ENCODE assay signal across 23 cellular contexts in the genomic region with DNA sequence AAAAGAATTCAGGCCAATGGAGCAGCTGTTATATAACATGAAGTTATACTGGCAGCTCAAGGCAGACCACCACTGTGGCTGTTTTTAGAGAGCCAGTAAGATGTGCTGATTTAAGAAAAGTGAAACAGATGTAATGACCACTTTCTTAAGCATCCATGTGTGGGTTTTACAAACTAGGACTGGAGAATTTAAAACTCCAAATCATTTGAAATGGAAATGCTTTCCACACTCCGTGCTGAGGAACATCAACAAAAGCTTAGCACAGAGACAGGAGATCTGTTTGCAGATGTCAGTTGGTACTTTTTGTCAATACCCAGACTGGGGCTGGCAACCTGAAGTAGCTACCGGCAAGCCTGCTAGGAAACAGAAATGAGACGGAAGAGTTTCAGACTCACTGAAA.
A peak's percentile ranks its signal among the peaks of the same experiment; 100 is the strongest.
DNase-seq lines count a peak whose midpoint lies in the region; FAIRE-seq and TF ChIP-seq lines count a peak whose summit lies in the region.
"Had no signal": no experiment of that assay in that cellular context is flagged by ENCODE, and none has a peak within 500 bp of the region (broad histone marks: within the 10 kb centered on the region; RNA-seq: fewer than 3 reads in every experiment).

No MANE protein-coding gene starts in this region.

- H3K36me3 ChIP-seq in rectal smooth muscle tissue (ENCODE audit: control insufficient read depth, insufficient read depth, low read length) (peaks cover 3% of the 10 kb centered on the region), left ventricle myocardium inferior (peaks cover 52% of the 10 kb centered on the region)
- H3K36me3 ChIP-seq: MG63 had no signal

- no peaks in the 10 kb centered on the region for H3K27me3 Mint-ChIP-seq in brain
- H3K27me3 Mint-ChIP-seq: CD4-positive, alpha-beta T cell had no signal

- H3K4me3 Mint-ChIP-seq in brain = no peak overlapping the region
- H3K4me3 Mint-ChIP-seq: CD4-positive, alpha-beta T cell had no signal

- H3K4me1 Mint-ChIP-seq in brain = peaks cover 65% of the 10 kb centered on the region

- H3K27me3 ChIP-seq in rectal smooth muscle tissue (ENCODE audit: control insufficient read depth, insufficient read depth, low read length) (no peaks in the 10 kb centered on the region), left ventricle myocardium inferior (ENCODE audit: low read depth) (no peaks in the 10 kb centered on the region)
- H3K27me3 ChIP-seq: BLaER1, MG63 had no signal

- H3K4me1 ChIP-seq in rectal smooth muscle tissue (ENCODE audit: control insufficient read depth, insufficient read depth, low read length) = peaks cover 18% of the 10 kb centered on the region
- peaks cover 8% of the 10 kb centered on the region for H3K4me1 ChIP-seq in left ventricle myocardium inferior

- TF ChIP-seq CTCF in brain (conservative IDR thresholded peaks at IDR 0.05) (no peak), coronary artery (IDR thresholded peaks at IDR 0.05) (no peak), left ventricle myocardium inferior (IDR thresholded peaks at IDR 0.05; ENCODE audit: borderline replicate concordance) (no peak)

- H3K27ac ChIP-seq in rectal smooth muscle tissue (ENCODE audit: low read depth, low read length) = peak overlapping the region; percentile 47
- no peak overlapping the region for H3K27ac ChIP-seq in coronary artery
- H3K27ac ChIP-seq in left ventricle myocardium inferior (replicated peaks) = no peak overlapping the region
- H3K27ac ChIP-seq: BLaER1, RWPE1 had no signal

- DNase-seq in foreskin melanocyte = no peak
- no peak for DNase-seq in coronary artery (ENCODE audit: low spot score)
- no peak for DNase-seq in AG08396 (ENCODE audit: low spot score)
- DNase-seq in left ventricle myocardium inferior = no peak
- DNase-seq: CD4-positive, alpha-beta T cell; COR-L47; DMS79; Kasumi-1; MG63; NCI-H1092; NCI-H146; NCI-H2029; NCI-H2227 treated with DMSO at 0.1 percent for 48 hours; NCI-H510A treated with DMSO at 0.1 percent for 48 hours; NCI-H774; NK-92 treated with Interleukin-12 subunit alpha and Interleukin-12 subunit beta, amount 100 ng/mL, for 24 hours; SHP77 treated with DMSO at 0.1 percent for 48 hours had no signal

- H3K27ac Mint-ChIP-seq in brain = peak overlapping the region in 4 of 5 experiments; percentile 43 to 87 (median 84)
- H3K27ac Mint-ChIP-seq: CD4-positive, alpha-beta T cell had no signal

- H3K9ac ChIP-seq in rectal smooth muscle tissue (ENCODE audit: low read length) = no peak overlapping the region
- H3K9ac ChIP-seq: BLaER1 had no signal

- intact Hi-C loops in left ventricle myocardium inferior (cut with micrococcal nuclease) = no loop called here

- H3K9me3 Mint-ChIP-seq in brain = no peaks in the 10 kb centered on the region
- H3K9me3 Mint-ChIP-seq: CD4-positive, alpha-beta T cell had no signal

- no peaks in the 10 kb centered on the region for H3K9me3 ChIP-seq in left ventricle myocardium inferior (replicated peaks)
- H3K9me3 ChIP-seq: BLaER1, MG63 had no signal

- H3K4me3 ChIP-seq in rectal smooth muscle tissue (ENCODE audit: low read length) (no peak overlapping the region), coronary artery (no peak overlapping the region), left ventricle myocardium inferior (no peak overlapping the region)
- H3K4me3 ChIP-seq: BLaER1, MG63 had no signal

- FAIRE-seq in islet of Langerhans (lab: Jason Lieb, UNC) = peak; percentile 78
- FAIRE-seq: H54 had no signal

- peaks cover 43% of the 10 kb centered on the region for H3K36me3 Mint-ChIP-seq in brain
